Comparison of ENCODE assay signal across 18 cellular contexts in genomic region chr18:9067823-9068222, GRCh38. TPM values are rescaled to one million over a fixed set of nuclear protein-coding genes. Genes with fewer than 3 reads are reported as not detected.
DNase-seq lines count a peak whose midpoint lies in the region; ATAC-seq, FAIRE-seq and TF ChIP-seq lines count a peak whose summit lies in the region.
"Had no signal": no experiment of that assay in that cellular context is flagged by ENCODE, and none has a peak within 500 bp of the region (broad histone marks: within the 10 kb centered on the region; RNA-seq: fewer than 3 reads in every experiment).

No MANE protein-coding gene starts in this region.

- H3K27ac ChIP-seq in PC-9 (peak overlapping the region; percentile 29; the same call in 1 of the 2 replicates), hepatocyte (peak overlapping the region; percentile 83), pancreas (peak overlapping the region in 1 of 4 donors; percentile 37)
- H3K27ac ChIP-seq: SJCRH30 had no signal

- H3F3A ChIP-seq in PC-9 (ENCODE audit: insufficient read depth, low read depth), result no peaks in the 10 kb centered on the region; the same call in 1 of the 2 replicates

- H3K4me1 ChIP-seq in PC-9 (replicated peaks; ENCODE audit: insufficient read depth) (peaks cover 31% of the 10 kb centered on the region), hepatocyte (ENCODE audit: insufficient read depth) (no peaks in the 10 kb centered on the region), pancreas (peaks cover 0 to 4% (median 0%) of the 10 kb centered on the region in 3 donors)
- H3K4me1 ChIP-seq: SJCRH30 had no signal

- H3K36me3 ChIP-seq in PC-9 (ENCODE audit: low read depth) (no peaks in the 10 kb centered on the region), hepatocyte (replicated peaks; ENCODE audit: insufficient read depth, low read depth) (no peaks in the 10 kb centered on the region), pancreas (no peaks in the 10 kb centered on the region)
- H3K36me3 ChIP-seq: SJCRH30 had no signal

- BruUV-seq in Calu3 (replicated peaks; lab: Mats Ljungman, UMichigan), result no TSS peak
- no TSS peak for BruUV-seq in PC-9 (replicated peaks; lab: Mats Ljungman, UMichigan)

- H3K4me2 ChIP-seq in PC-9, result no peak overlapping the region
- H3K4me2 ChIP-seq in hepatocyte, result no peak overlapping the region

- no peaks in the 10 kb centered on the region for H3K27me3 Mint-ChIP-seq in Calu3 (ENCODE audit: unreplicated experiment)

- WGBS in hepatocyte (ENCODE audit: low lambda C conversion rate, missing lambda C conversion rate), result 77% methylated on average over 6 of the region's 6 CpGs
- 31 to 40% methylated on average over 6 of the region's 6 CpGs for WGBS in pancreas, 2 donors

- H2AFZ ChIP-seq in PC-9 (no peak overlapping the region), hepatocyte (no peak overlapping the region)

- H3K9me2 ChIP-seq in PC-9 (ENCODE audit: insufficient read depth) (no peaks in the 10 kb centered on the region), hepatocyte (replicated peaks; ENCODE audit: insufficient read depth) (no peaks in the 10 kb centered on the region)

- FAIRE-seq in pancreas (lab: Jason Lieb, UNC), result no peak

- no peaks in the 10 kb centered on the region for H3K79me2 ChIP-seq in PC-9 (ENCODE audit: low read depth)
- no peaks in the 10 kb centered on the region for H3K79me2 ChIP-seq in hepatocyte

- H3K27me3 ChIP-seq in PC-9 (ENCODE audit: insufficient read depth, low read depth) (no peaks in the 10 kb centered on the region), hepatocyte (no peaks in the 10 kb centered on the region), pancreas (no peaks in the 10 kb centered on the region)
- H3K27me3 ChIP-seq: SJCRH30 had no signal

- peak in 3 of 4 donors; percentile 56 to 75 (median 75) for ATAC-seq in pancreas

- peaks cover 15% of the 10 kb centered on the region for H3K4me1 Mint-ChIP-seq in Calu3 (ENCODE audit: low read depth, unreplicated experiment)

- TF ChIP-seq CTCF in Calu3 (IDR thresholded peaks at IDR 0.05; ENCODE audit: unreplicated experiment) (no peak), PC-9 (conservative IDR thresholded peaks at IDR 0.05) (no peak), hepatocyte (IDR thresholded peaks at IDR 0.05; ENCODE audit: poor library complexity) (no peak), pancreas (IDR thresholded peaks at IDR 0.05) (no peak)

- H4K20me1 ChIP-seq in PC-9 (ENCODE audit: insufficient read depth) (no peaks in the 10 kb centered on the region), hepatocyte (ENCODE audit: insufficient read depth, poor library complexity, severe bottlenecking) (no peaks in the 10 kb centered on the region)

- CTCF ChIA-PET in Calu3 (lab: Charles Lee) (interaction anchor here (0.6 kb wide), 1 partner anchor 552 kb away, joined by 5 read pairs; no protein-coding TSS in a partner anchor), PC-9 (lab: Charles Lee) (no interaction called here)

- no peak for DNase-seq in Calu3
- peak in 1 of 2 experiments; percentile 65 for DNase-seq in PC-9
- no peak for DNase-seq in hepatocyte (ENCODE audit: low spot score)
- peak in 1 of 6 donors; percentile 9 for DNase-seq in pancreas
- DNase-seq in amygdala (lab: John Stamatoyannopoulos, UW), result no peak
- DNase-seq in T1000 (lab: John Stamatoyannopoulos, UW), result no peak
- DNase-seq in DMS53 treated with DMSO at 0.1 percent for 48 hours (lab: John Stamatoyannopoulos, UW; ENCODE audit: unreplicated experiment), result no peak
- DNase-seq in C1 segment of cervical spinal cord (lab: John Stamatoyannopoulos, UW), result no peak
- DNase-seq: COR-L47, H7, Karpas-422, NCI-H187 treated with DMSO at 0.1 percent for 48 hours, NCI-H446, NCI-H748 treated with DMSO at 0.1 percent for 48 hours, RPMI8226, SJCRH30, SW 1271 had no signal

- no peaks in the 10 kb centered on the region for H3K9me3 Mint-ChIP-seq in Calu3 (ENCODE audit: low read depth, unreplicated experiment)

- H3K4me3 ChIP-seq in PC-9 (no peak overlapping the region), hepatocyte (no peak overlapping the region), pancreas (no peak overlapping the region)
- H3K4me3 ChIP-seq: SJCRH30 had no signal

- H3K27ac Mint-ChIP-seq in Calu3 (ENCODE audit: unreplicated experiment), result peak overlapping the region; percentile 70

- no peaks in the 10 kb centered on the region for H3K9me3 ChIP-seq in PC-9 (ENCODE audit: insufficient read depth, low read depth)
- no peaks in the 10 kb centered on the region for H3K9me3 ChIP-seq in hepatocyte (ENCODE audit: low read depth)
- no peaks in the 10 kb centered on the region for H3K9me3 ChIP-seq in pancreas
- H3K9me3 ChIP-seq: SJCRH30 had no signal

- no peak overlapping the region for H3K4me3 Mint-ChIP-seq in Calu3 (ENCODE audit: low read depth, unreplicated experiment)
- H3K4me3 Mint-ChIP-seq: CD14-positive monocyte had no signal

- POLR2A ChIA-PET in PC-9 (lab: Charles Lee; ENCODE audit: unreplicated experiment), result no interaction called here

- intact Hi-C loops in Calu3 (cut with micrococcal nuclease; ENCODE audit: unreplicated experiment), result no loop called here
- intact Hi-C loops in PC-9 (cut with micrococcal nuclease; ENCODE audit: unreplicated experiment), result no loop called here
- intact Hi-C loops in pancreas (cut with DNase I), result no loop called here

- H3K36me3 Mint-ChIP-seq in Calu3 (ENCODE audit: insufficient read depth, unreplicated experiment), result no peaks in the 10 kb centered on the region
- H3K36me3 Mint-ChIP-seq: CD14-positive monocyte had no signal

RNA-seq across cellular contexts. Expression of gene NDUFV2, which starts 34.7 kb away (rescaled TPM):
- total RNA-seq in Calu3 (2022) (199 TPM in 2 replicates), PC-9 (2021) (182 and 215 TPM in 2 replicates), hepatocyte (170 and 178 TPM in 2 replicates), pancreas (10 to 100 TPM; 48.1 to 64.1 (median 60.7) TPM)
- polyA plus RNA-seq in hepatocyte (233 and 238 TPM in 2 replicates), pancreas (100 to 1,000 TPM; 101 to 115 TPM)
